In genomic region chr12:7017870-7018349, GRCh38 we compare ENCODE assay signal across 2 cellular contexts.
TF ChIP-seq lines count a peak whose summit lies in the region.

No MANE protein-coding gene starts in this region.

TF ChIP-seq in GM23338, 12 proteins besides CTCF, POLR2A, EP300 and RAD21:
- no peak for TF ChIP-seq STAT1 (IDR thresholded peaks at IDR 0.05; ENCODE audit: unreplicated experiment)
- TF ChIP-seq CREB1 (CRISPR knock-in tag; IDR thresholded peaks at IDR 0.05; ENCODE audit: low read depth), result no peak
- TF ChIP-seq ETS1 (IDR thresholded peaks at IDR 0.05), result no peak
- no peak for TF ChIP-seq EZH2 (IDR thresholded peaks at IDR 0.05; ENCODE audit: low read depth, unreplicated experiment)
- no peak for TF ChIP-seq JUNB (IDR thresholded peaks at IDR 0.05; ENCODE audit: unreplicated experiment)
- no peak for TF ChIP-seq POLR2AphosphoS5 (IDR thresholded peaks at IDR 0.05; ENCODE audit: low read depth)
- TF ChIP-seq REST (IDR thresholded peaks at IDR 0.05; ENCODE audit: unreplicated experiment), result no peak
- no peak for TF ChIP-seq ZNF114 (CRISPR knock-in tag; IDR thresholded peaks at IDR 0.05)
- no peak for TF ChIP-seq ZNF462 (CRISPR knock-in tag; IDR thresholded peaks at IDR 0.05)
- no peak for TF ChIP-seq EZH2phosphoT487 (IDR thresholded peaks at IDR 0.05; ENCODE audit: unreplicated experiment)
- TF ChIP-seq ZNF331 (CRISPR knock-in tag; IDR thresholded peaks at IDR 0.05; ENCODE audit: low read depth), result no peak
- TF ChIP-seq NANOG (IDR thresholded peaks at IDR 0.05; ENCODE audit: borderline replicate concordance), result no peak

TF ChIP-seq in K562, 482 proteins besides CTCF, POLR2A, EP300 and RAD21:
- TF ChIP-seq HDAC1 (IDR thresholded peaks at IDR 0.05) (peak in 1 of 2 experiments; percentile 50; a peak in 1 of 4 replicates), NONO (IDR thresholded peaks at IDR 0.05; ENCODE audit: low read depth in 2 of 2, low read length in 1 of 2) (no peak), PCBP2 (IDR thresholded peaks at IDR 0.05; ENCODE audit: low read depth, low read length, poor library complexity, severe bottlenecking) (no peak), ELF2 (CRISPR knock-in tag; IDR thresholded peaks at IDR 0.05) (no peak), MTF1 (CRISPR knock-in tag; IDR thresholded peaks at IDR 0.05; ENCODE audit: borderline replicate concordance) (no peak), CREB3 (tag; conservative IDR thresholded peaks at IDR 0.05; ENCODE audit: low read depth) (no peak), MIER1 (IDR thresholded peaks at IDR 0.05; ENCODE audit: low read depth) (no peak), SRSF1 (IDR thresholded peaks at IDR 0.05; ENCODE audit: low read depth, low read length) (no peak), CSDE1 (IDR thresholded peaks at IDR 0.05) (no peak), MNT (conservative IDR thresholded peaks at IDR 0.05) (0 out of 4 replicates have a peak, but pooled peaks of 1 of the 2 experiments have one; percentile 36), SAP30 (IDR thresholded peaks at IDR 0.05; ENCODE audit: borderline replicate concordance, insufficient read depth, low read depth, low read length, poor library complexity, severe bottlenecking) (peak; percentile 46), ELF1 (tag; IDR thresholded peaks at IDR 0.05) (0 out of 2 replicates have a peak, but pooled peaks have one; percentile 10), TEAD1 (CRISPR knock-in tag; IDR thresholded peaks at IDR 0.05) (0 out of 4 replicates have a peak, but pooled peaks of 1 of the 2 experiments have one; percentile 30)
- TF ChIP-seq, protein P1, sequence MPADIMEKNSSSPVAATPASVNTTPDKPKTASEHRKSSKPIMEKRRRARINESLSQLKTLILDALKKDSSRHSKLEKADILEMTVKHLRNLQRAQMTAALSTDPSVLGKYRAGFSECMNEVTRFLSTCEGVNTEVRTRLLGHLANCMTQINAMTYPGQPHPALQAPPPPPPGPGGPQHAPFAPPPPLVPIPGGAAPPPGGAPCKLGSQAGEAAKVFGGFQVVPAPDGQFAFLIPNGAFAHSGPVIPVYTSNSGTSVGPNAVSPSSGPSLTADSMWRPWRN (IDR thresholded peaks at IDR 0.05; ENCODE audit: low read depth), result no peak
- TF ChIP-seq, protein P2, sequence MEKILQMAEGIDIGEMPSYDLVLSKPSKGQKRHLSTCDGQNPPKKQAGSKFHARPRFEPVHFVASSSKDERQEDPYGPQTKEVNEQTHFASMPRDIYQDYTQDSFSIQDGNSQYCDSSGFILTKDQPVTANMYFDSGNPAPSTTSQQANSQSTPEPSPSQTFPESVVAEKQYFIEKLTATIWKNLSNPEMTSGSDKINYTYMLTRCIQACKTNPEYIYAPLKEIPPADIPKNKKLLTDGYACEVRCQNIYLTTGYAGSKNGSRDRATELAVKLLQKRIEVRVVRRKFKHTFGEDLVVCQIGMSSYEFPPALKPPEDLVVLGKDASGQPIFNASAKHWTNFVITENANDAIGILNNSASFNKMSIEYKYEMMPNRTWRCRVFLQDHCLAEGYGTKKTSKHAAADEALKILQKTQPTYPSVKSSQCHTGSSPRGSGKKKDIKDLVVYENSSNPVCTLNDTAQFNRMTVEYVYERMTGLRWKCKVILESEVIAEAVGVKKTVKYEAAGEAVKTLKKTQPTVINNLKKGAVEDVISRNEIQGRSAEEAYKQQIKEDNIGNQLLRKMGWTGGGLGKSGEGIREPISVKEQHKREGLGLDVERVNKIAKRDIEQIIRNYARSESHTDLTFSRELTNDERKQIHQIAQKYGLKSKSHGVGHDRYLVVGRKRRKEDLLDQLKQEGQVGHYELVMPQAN (IDR thresholded peaks at IDR 0.05; ENCODE audit: borderline replicate concordance), result peak; percentile 70; the same call in 1 of the 2 replicates
- TF ChIP-seq, protein P3, sequence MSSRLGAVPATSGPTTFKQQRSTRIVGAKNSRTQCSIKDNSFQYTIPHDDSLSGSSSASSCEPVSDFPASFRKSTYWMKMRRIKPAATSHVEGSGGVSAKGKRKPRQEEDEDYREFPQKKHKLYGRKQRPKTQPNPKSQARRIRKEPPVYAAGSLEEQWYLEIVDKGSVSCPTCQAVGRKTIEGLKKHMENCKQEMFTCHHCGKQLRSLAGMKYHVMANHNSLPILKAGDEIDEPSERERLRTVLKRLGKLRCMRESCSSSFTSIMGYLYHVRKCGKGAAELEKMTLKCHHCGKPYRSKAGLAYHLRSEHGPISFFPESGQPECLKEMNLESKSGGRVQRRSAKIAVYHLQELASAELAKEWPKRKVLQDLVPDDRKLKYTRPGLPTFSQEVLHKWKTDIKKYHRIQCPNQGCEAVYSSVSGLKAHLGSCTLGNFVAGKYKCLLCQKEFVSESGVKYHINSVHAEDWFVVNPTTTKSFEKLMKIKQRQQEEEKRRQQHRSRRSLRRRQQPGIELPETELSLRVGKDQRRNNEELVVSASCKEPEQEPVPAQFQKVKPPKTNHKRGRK (tag; IDR thresholded peaks at IDR 0.05), result no peak
TF ChIP-seq in K562: peak in this region for 6.
